In genomic region chr17:21768244-21768643, GRCh38 we compare ENCODE assay signal across 7 cellular contexts.
A peak's percentile ranks its signal among the peaks of the same experiment; 100 is the strongest.
DNase-seq lines count a peak whose midpoint lies in the region; ATAC-seq, FAIRE-seq and TF ChIP-seq lines count a peak whose summit lies in the region.
"Not testable (repeated sequence)": the region's sequence is repeated elsewhere in the genome, so short reads cannot be mapped to it uniquely, and the experiment has no call there.

No MANE protein-coding gene starts in this region.

- not testable (repeated sequence) for H3K27ac Mint-ChIP-seq in activated CD4-positive, alpha-beta T cell treated with anti-CD3 and anti-CD28 coated beads, Interleukin-2, amount 10 ng/mL, durations not matched to agents 24 days and 14 days; endothelial cell (ENCODE audit: unreplicated experiment)

- not testable (repeated sequence) for H3K9me3 Mint-ChIP-seq in activated CD4-positive, alpha-beta T cell treated with anti-CD3 and anti-CD28 coated beads, Interleukin-2, amount 10 ng/mL, durations not matched to agents 24 days and 14 days
- H3K9me3 Mint-ChIP-seq in endothelial cell (ENCODE audit: unreplicated experiment), result peaks cover 12% of the 10 kb centered on the region

- not testable (repeated sequence) for H3K4me1 ChIP-seq in A549, right atrium auricular region

- not testable (repeated sequence) for H3K27me3 Mint-ChIP-seq in activated CD4-positive, alpha-beta T cell treated with anti-CD3 and anti-CD28 coated beads, Interleukin-2, amount 10 ng/mL, durations not matched to agents 24 days and 14 days
- H3K27me3 Mint-ChIP-seq in endothelial cell (ENCODE audit: unreplicated experiment), result peaks cover 14% of the 10 kb centered on the region

- H3K9me3 ChIP-seq in A549, right atrium auricular region: not testable (repeated sequence)

- intact Hi-C loops in activated CD4-positive, alpha-beta T cell treated with anti-CD3 and anti-CD28 coated beads, Interleukin-2, amount 10 ng/mL, durations not matched to agents 24 days and 14 days (cut with micrococcal nuclease); posterior vena cava (cut with DNase I): not testable (repeated sequence)

- not testable (repeated sequence) for H3K36me3 Mint-ChIP-seq in activated CD4-positive, alpha-beta T cell treated with anti-CD3 and anti-CD28 coated beads, Interleukin-2, amount 10 ng/mL, durations not matched to agents 24 days and 14 days (ENCODE audit: low read depth); endothelial cell (ENCODE audit: low read depth, unreplicated experiment)

- not testable (repeated sequence) for FAIRE-seq in A549 (lab: Jason Lieb, UNC)

- H3K4me2 ChIP-seq in A549, result not testable (repeated sequence)

- not testable (repeated sequence) for H3K27ac ChIP-seq in A549, right atrium auricular region

- TF ChIP-seq EP300 in A549 (IDR thresholded peaks at IDR 0.05), result not testable (repeated sequence)

- TF ChIP-seq POLR2A in A549 (IDR thresholded peaks at IDR 0.05; ENCODE audit: low read length), result not testable (repeated sequence)

- TF ChIP-seq RAD21 in A549 (conservative IDR thresholded peaks at IDR 0.05 in 1 of 2, IDR thresholded peaks at IDR 0.05 in 1 of 2), result not testable (repeated sequence)

- CTCF ChIA-PET in A549 (lab: Yijun Ruan, JAX), result not testable (repeated sequence)

- POLR2A ChIA-PET in A549 (lab: Yijun Ruan, JAX), result not testable (repeated sequence)

- 36% methylated on average over 6 of the region's 6 CpGs for WGBS in A549 (ENCODE audit: missing lambda C conversion rate)

- H3K27me3 ChIP-seq in right atrium auricular region, result not testable (repeated sequence)

- ATAC-seq in A549, result not testable (repeated sequence)

- DNase-seq in A549 (ENCODE audit: low read depth in 1 of 2, low spot score in 1 of 2); endothelial cell (ENCODE audit: low spot score): not testable (repeated sequence)
- DNase-seq in D341Med (ENCODE audit: low spot score) (peak; percentile 0), right atrium auricular region (ENCODE audit: low spot score) (peak; percentile 46), mesenteric fat pad (ENCODE audit: low spot score) (peak; percentile 82), posterior vena cava (ENCODE audit: low spot score) (peak; percentile 72)
- DNase-seq in activated CD4-positive, alpha-beta T cell treated with anti-CD3 and anti-CD28 coated beads, Interleukin-2, amount 10 ng/mL, durations not matched to agents 24 days and 14 days, result peak; percentile 30

- H3K36me3 ChIP-seq in right atrium auricular region, result not testable (repeated sequence)

- TF ChIP-seq CTCF in A549 (IDR thresholded peaks at IDR 0.05); endothelial cell (IDR thresholded peaks at IDR 0.05; ENCODE audit: unreplicated experiment); right atrium auricular region (IDR thresholded peaks at IDR 0.05): not testable (repeated sequence)

- H3K4me3 ChIP-seq in A549, right atrium auricular region: not testable (repeated sequence)

- not testable (repeated sequence) for H3K4me1 Mint-ChIP-seq in activated CD4-positive, alpha-beta T cell treated with anti-CD3 and anti-CD28 coated beads, Interleukin-2, amount 10 ng/mL, durations not matched to agents 24 days and 14 days; endothelial cell (ENCODE audit: unreplicated experiment)

- not testable (repeated sequence) for H3K4me3 Mint-ChIP-seq in activated CD4-positive, alpha-beta T cell treated with anti-CD3 and anti-CD28 coated beads, Interleukin-2, amount 10 ng/mL, durations not matched to agents 24 days and 14 days
- peak overlapping the region; percentile 34 for H3K4me3 Mint-ChIP-seq in endothelial cell (ENCODE audit: unreplicated experiment)

TF ChIP-seq in A549, 52 proteins besides CTCF, POLR2A, EP300 and RAD21:
- peak; percentile 36 for TF ChIP-seq ZFP36 (IDR thresholded peaks at IDR 0.05; ENCODE audit: borderline replicate concordance, partially characterized antibody)
